Comparison of ENCODE assay signal across 23 cellular contexts in the genomic region with DNA sequence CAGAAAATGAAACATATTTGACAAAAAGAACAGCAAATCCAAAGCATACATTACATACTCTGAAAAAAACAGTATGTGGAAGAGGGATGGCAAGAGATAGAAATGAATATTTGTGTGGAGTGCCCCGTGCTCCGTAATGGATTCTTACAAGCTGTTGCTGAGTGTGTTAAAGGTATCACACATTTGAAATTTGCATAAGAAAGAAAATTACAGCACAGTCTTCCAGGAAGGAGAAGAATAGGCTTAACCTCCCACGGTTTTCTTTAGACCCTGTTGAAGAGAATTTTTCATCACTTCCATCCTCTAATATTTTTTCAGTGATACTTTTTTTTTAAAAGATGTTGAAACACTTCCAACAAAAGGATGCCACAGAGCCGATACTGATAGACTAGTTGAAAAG.
"Had no signal": no experiment of that assay in that cellular context is flagged by ENCODE, and none has a peak within 500 bp of the region (broad histone marks: within the 10 kb centered on the region; RNA-seq: fewer than 3 reads in every experiment).

No MANE protein-coding gene starts in this region.

- H3K27ac ChIP-seq: KMS-11, RWPE1 had no signal

- H3K4me2 ChIP-seq: KMS-11 had no signal

- DNase-seq: Kasumi-1; MM.1S; NCI-H1092 treated with DMSO at 0.1 percent for 48 hours; NCI-H1436; NCI-H187; NCI-H2029; NCI-H2081 treated with DMSO at 0.1 percent for 48 hours; NCI-H2171; NCI-H226; NCI-H446; NCI-H510A; NCI-H524 treated with DMSO at 0.1 percent for 48 hours; NCI-H69; NCI-H774; NK-92 treated with Interleukin-12 subunit alpha and Interleukin-12 subunit beta, amount 100 ng/mL, for 24 hours; PC-3; SHP77 had no signal

- ATAC-seq: K562, Panc1, PC-3, SK-N-SH treated with all-trans-retinoic acid at 6 μM for 48 hours had no signal

- H3K27me3 Mint-ChIP-seq: IgD-negative memory B cell had no signal

- H3K4me1 Mint-ChIP-seq: IgD-negative memory B cell had no signal

- H3K4me3 Mint-ChIP-seq: IgD-negative memory B cell had no signal

- H3K27ac Mint-ChIP-seq: IgD-negative memory B cell had no signal

- H3K4me3 ChIP-seq: K562 had no signal

- H3K36me3 Mint-ChIP-seq: IgD-negative memory B cell had no signal
